13 cellular contexts compared by ENCODE assay signal in the genomic region with DNA sequence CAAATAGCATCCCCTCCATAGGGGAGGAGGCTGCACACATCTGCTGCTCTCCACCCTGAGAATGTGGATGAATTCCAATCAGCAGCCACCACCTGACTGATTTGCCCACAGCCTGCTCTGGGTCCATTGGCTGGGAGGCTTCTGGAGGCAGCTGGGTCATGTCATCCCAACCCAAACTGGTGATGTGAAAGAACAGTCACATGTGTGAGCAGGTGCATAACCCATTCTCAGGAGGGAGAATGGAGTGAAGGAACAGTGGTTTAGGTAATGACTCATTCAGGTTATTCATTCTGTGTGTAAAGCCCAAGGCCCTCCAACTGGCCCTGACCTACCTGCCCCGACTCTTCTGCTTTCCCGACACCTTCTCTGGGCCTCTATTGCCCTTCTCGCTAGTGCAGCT.
DNase-seq lines count a peak whose midpoint lies in the region; ATAC-seq, FAIRE-seq and TF ChIP-seq lines count a peak whose summit lies in the region.
"Had no signal": no experiment of that assay in that cellular context is flagged by ENCODE, and none has a peak within 500 bp of the region (broad histone marks: within the 10 kb centered on the region; RNA-seq: fewer than 3 reads in every experiment).

No MANE protein-coding gene starts in this region.

- H3K4me3 ChIP-seq in mammary epithelial cell (replicated peaks in 1 of 3; ENCODE audit: insufficient read depth in 1 of 3, low read depth in 2 of 3, low read length in 3 of 3) (no peak overlapping the region), breast epithelium (no peak overlapping the region)
- H3K4me3 ChIP-seq: BLaER1 treated with 17β-estradiol and CSF1 and Interleukin-3, amounts not matched to agents 10 nM and 100 nM; esophagus muscularis mucosa had no signal

- no peak overlapping the region for H3K9ac ChIP-seq in mammary epithelial cell (ENCODE audit: insufficient read depth, low read length)
- H3K9ac ChIP-seq: BLaER1 treated with 17β-estradiol and CSF1 and Interleukin-3, amounts not matched to agents 10 nM and 100 nM had no signal

- peak; percentile 77 for ATAC-seq in GM21619 (IDR thresholded peaks at IDR 0.05; ENCODE audit: unreplicated experiment)
- ATAC-seq in HG03354 (IDR thresholded peaks at IDR 0.05; ENCODE audit: poor library complexity, severe bottlenecking, unreplicated experiment) = peak; percentile 81

- no peak overlapping the region for H2AFZ ChIP-seq in mammary epithelial cell (ENCODE audit: low read depth, low read length)

- peak; percentile 74 for FAIRE-seq in urothelium cell line (lab: Jason Lieb, UNC)

- in situ Hi-C loops in mammary epithelial cell (cut with MboI; ENCODE audit: low sequenced_read_pairs in 2 of 2) = no loop called here

- TF ChIP-seq CTCF in mammary epithelial cell (conservative IDR thresholded peaks at IDR 0.05 in 1 of 2, IDR thresholded peaks at IDR 0.05 in 1 of 2; ENCODE audit: extremely low read depth in 1 of 2, insufficient read depth in 1 of 2, low read depth in 1 of 2, low read length in 2 of 2) (no peak), breast epithelium (IDR thresholded peaks at IDR 0.05) (no peak)

- H3K4me2 ChIP-seq in mammary epithelial cell (ENCODE audit: insufficient read depth, low read depth, low read length) = no peak overlapping the region
- H3K4me2 ChIP-seq: BLaER1 treated with 17β-estradiol and CSF1 and Interleukin-3, amounts not matched to agents 10 nM and 100 nM had no signal

- H3K9me3 ChIP-seq in mammary epithelial cell (replicated peaks; ENCODE audit: insufficient read depth, low read length) (no peaks in the 10 kb centered on the region), breast epithelium (no peaks in the 10 kb centered on the region)

- 94% methylated on average over 3 of the region's 3 CpGs for WGBS in mammary epithelial cell (ENCODE audit: low coverage, missing lambda C conversion rate)

- TF ChIP-seq POLR2A in breast epithelium (IDR thresholded peaks at IDR 0.05) (no peak), erythroblast (IDR thresholded peaks at IDR 0.05; ENCODE audit: low read length) (no peak)

- H3K4me1 ChIP-seq in mammary epithelial cell (ENCODE audit: insufficient read depth, low read length) (no peaks in the 10 kb centered on the region), breast epithelium (no peaks in the 10 kb centered on the region)
- H3K4me1 ChIP-seq: esophagus muscularis mucosa had no signal

- dilution Hi-C loops in mammary epithelial cell (cut with HindIII; ENCODE audit: low sequenced_read_pairs) = no loop called here

- H3K27ac ChIP-seq in mammary epithelial cell (ENCODE audit: insufficient read depth, low read depth, low read length) (no peak overlapping the region), breast epithelium (no peak overlapping the region)
- H3K27ac ChIP-seq: BLaER1 treated with 17β-estradiol and CSF1 and Interleukin-3, amounts not matched to agents 10 nM and 100 nM; esophagus muscularis mucosa had no signal

- DNase-seq in mammary epithelial cell (peak; percentile 37), breast epithelium (ENCODE audit: low spot score in 2 of 2) (no peak), urothelium cell line (ENCODE audit: low spot score) (no peak), midbrain (lab: John Stamatoyannopoulos, UW) (no peak), cerebellum (ENCODE audit: low spot score) (no peak), erythroblast (lab: John Stamatoyannopoulos, UW) (no peak)
- DNase-seq: activated CD4-positive, alpha-beta T cell treated with anti-CD3 and anti-CD28 coated beads, Interleukin-2, amount 10 ng/mL, durations not matched to agents 24 days and 14 days; NCI-H1694 treated with DMSO at 0.1 percent for 48 hours; SIG-M5 had no signal

- H3K27me3 ChIP-seq in mammary epithelial cell (ENCODE audit: insufficient read depth, low read length) (no peaks in the 10 kb centered on the region), breast epithelium (no peaks in the 10 kb centered on the region)
- H3K27me3 ChIP-seq: BLaER1 treated with 17β-estradiol and CSF1 and Interleukin-3, amounts not matched to agents 10 nM and 100 nM; esophagus muscularis mucosa had no signal

- no peaks in the 10 kb centered on the region for H3K79me2 ChIP-seq in mammary epithelial cell (ENCODE audit: insufficient read depth, low read length)

- CTCF ChIA-PET in mammary epithelial cell (lab: Charles Lee; ENCODE audit: low non-redundant PET) = no interaction called here

- no TSS peak for BruUV-seq in mammary epithelial cell (replicated peaks; lab: Mats Ljungman, UMichigan)

- intact Hi-C loops in mammary epithelial cell (cut with micrococcal nuclease) (no loop called here), breast epithelium (cut with DNase I; ENCODE audit: low total_unique reads) (no loop called here)

- H4K20me1 ChIP-seq in mammary epithelial cell (ENCODE audit: insufficient read depth, low read length) = no peaks in the 10 kb centered on the region
- H4K20me1 ChIP-seq: BLaER1 treated with 17β-estradiol and CSF1 and Interleukin-3, amounts not matched to agents 10 nM and 100 nM had no signal

- no peaks in the 10 kb centered on the region for H3K36me3 ChIP-seq in mammary epithelial cell (ENCODE audit: insufficient read depth, low read length)
- H3K36me3 ChIP-seq in breast epithelium = no peaks in the 10 kb centered on the region
- H3K36me3 ChIP-seq: BLaER1 treated with 17β-estradiol and CSF1 and Interleukin-3, amounts not matched to agents 10 nM and 100 nM; esophagus muscularis mucosa had no signal
